ENCODE assay signal across 11 cellular contexts in genomic region chr3:177282028-177282655, GRCh38.
DNase-seq lines count a peak whose midpoint lies in the region; ATAC-seq and TF ChIP-seq lines count a peak whose summit lies in the region.
"Had no signal": no experiment of that assay in that cellular context is flagged by ENCODE, and none has a peak within 500 bp of the region (broad histone marks: within the 10 kb centered on the region; RNA-seq: fewer than 3 reads in every experiment).

No MANE protein-coding gene starts in this region.

- no peaks in the 10 kb centered on the region for H3K9me2 ChIP-seq in SU-DHL-6 (replicated peaks; ENCODE audit: insufficient read depth, low read length)

- intact Hi-C loops in CD4-positive, alpha-beta memory T cell (cut with micrococcal nuclease): no loop called here

- H2AFZ ChIP-seq in SU-DHL-6 (ENCODE audit: low read depth, low read length, severe bottlenecking): peak overlapping the region; percentile 50

- CTCF ChIA-PET in CD4-positive, alpha-beta memory T cell (lab: Charles Lee; ENCODE audit: partially characterized antibody): interaction anchor here (0.6 kb wide), 1 partner anchor 50 kb away, joined by 3 read pairs; no protein-coding TSS in a partner anchor

- H4K20me1 ChIP-seq in SU-DHL-6 (ENCODE audit: low read depth, low read length): no peaks in the 10 kb centered on the region

- H3K27me3 Mint-ChIP-seq in T-helper 1 cell treated with Interleukin-12 subunit alpha and Interleukin-12 subunit beta and Interleukin-4 antibody, amounts not matched to agents 30 μg/mL and 1 μg/mL, for 36 hours (ENCODE audit: low read depth): no peaks in the 10 kb centered on the region
- H3K27me3 Mint-ChIP-seq in stimulated activated naive B cell treated with anti-CD40 and anti-IgM and Interleukin-4, amounts not matched to agents 10 μg/mL and 1 μg/mL and 100 μg/mL, for 72 hours: no peaks in the 10 kb centered on the region
- no peaks in the 10 kb centered on the region for H3K27me3 Mint-ChIP-seq in CD4-positive, alpha-beta memory T cell
- H3K27me3 Mint-ChIP-seq in progenitor cell of endocrine pancreas: no peaks in the 10 kb centered on the region

- H3K4me1 Mint-ChIP-seq in T-helper 1 cell treated with Interleukin-12 subunit alpha and Interleukin-12 subunit beta and Interleukin-4 antibody, amounts not matched to agents 30 μg/mL and 1 μg/mL, for 36 hours (ENCODE audit: low read depth): peaks cover 30% of the 10 kb centered on the region
- H3K4me1 Mint-ChIP-seq in stimulated activated naive B cell treated with anti-CD40 and anti-IgM and Interleukin-4, amounts not matched to agents 10 μg/mL and 1 μg/mL and 100 μg/mL, for 72 hours: peaks cover 28 to 44% of the 10 kb centered on the region in 2 donors
- peaks cover 16 to 34% (median 22%) of the 10 kb centered on the region in 4 donors for H3K4me1 Mint-ChIP-seq in CD4-positive, alpha-beta memory T cell
- peaks cover 10% of the 10 kb centered on the region for H3K4me1 Mint-ChIP-seq in progenitor cell of endocrine pancreas (ENCODE audit: low read depth)

- H3K27me3 ChIP-seq in SU-DHL-6 (ENCODE audit: low read length): no peaks in the 10 kb centered on the region
- no peaks in the 10 kb centered on the region for H3K27me3 ChIP-seq in CD4-positive, alpha-beta memory T cell (ENCODE audit: insufficient read depth, low read length)
- H3K27me3 ChIP-seq: pancreas had no signal

- peaks cover 24% of the 10 kb centered on the region for H3K4me1 ChIP-seq in CD4-positive, alpha-beta memory T cell (ENCODE audit: insufficient read depth, low read length)
- H3K4me1 ChIP-seq: pancreas had no signal

- no peak overlapping the region for H3K4me3 Mint-ChIP-seq in T-helper 1 cell treated with Interleukin-12 subunit alpha and Interleukin-12 subunit beta and Interleukin-4 antibody, amounts not matched to agents 30 μg/mL and 1 μg/mL, for 36 hours
- H3K4me3 Mint-ChIP-seq in stimulated activated naive B cell treated with anti-CD40 and anti-IgM and Interleukin-4, amounts not matched to agents 10 μg/mL and 1 μg/mL and 100 μg/mL, for 72 hours: peak overlapping the region in 1 of 2 donors; percentile 19
- H3K4me3 Mint-ChIP-seq in CD4-positive, alpha-beta memory T cell: no peak overlapping the region
- no peak overlapping the region for H3K4me3 Mint-ChIP-seq in progenitor cell of endocrine pancreas (ENCODE audit: low read depth)

- TF ChIP-seq CTCF in SU-DHL-6 (IDR thresholded peaks at IDR 0.05; ENCODE audit: insufficient read depth, low read length, poor library complexity, severe bottlenecking) (no peak), progenitor cell of endocrine pancreas (IDR thresholded peaks at IDR 0.05; ENCODE audit: unreplicated experiment) (no peak)

- peaks cover 4% of the 10 kb centered on the region for H3K36me3 Mint-ChIP-seq in T-helper 1 cell treated with Interleukin-12 subunit alpha and Interleukin-12 subunit beta and Interleukin-4 antibody, amounts not matched to agents 30 μg/mL and 1 μg/mL, for 36 hours (ENCODE audit: low read depth)
- peaks cover 8 to 13% of the 10 kb centered on the region in 2 donors for H3K36me3 Mint-ChIP-seq in stimulated activated naive B cell treated with anti-CD40 and anti-IgM and Interleukin-4, amounts not matched to agents 10 μg/mL and 1 μg/mL and 100 μg/mL, for 72 hours
- H3K36me3 Mint-ChIP-seq in CD4-positive, alpha-beta memory T cell: no peaks in the 10 kb centered on the region
- H3K36me3 Mint-ChIP-seq in progenitor cell of endocrine pancreas (ENCODE audit: insufficient read depth): no peaks in the 10 kb centered on the region

- no peaks in the 10 kb centered on the region for H3K79me2 ChIP-seq in SU-DHL-6 (ENCODE audit: insufficient read depth, low read length)

- H3K4me2 ChIP-seq in SU-DHL-6 (ENCODE audit: low read depth, low read length, poor library complexity, severe bottlenecking): peak overlapping the region; percentile 55

- POLR2A ChIA-PET in CD4-positive, alpha-beta memory T cell (lab: Charles Lee; ENCODE audit: partially characterized antibody): no interaction called here

- peaks cover 5% of the 10 kb centered on the region for H3K9me3 Mint-ChIP-seq in T-helper 1 cell treated with Interleukin-12 subunit alpha and Interleukin-12 subunit beta and Interleukin-4 antibody, amounts not matched to agents 30 μg/mL and 1 μg/mL, for 36 hours
- H3K9me3 Mint-ChIP-seq in stimulated activated naive B cell treated with anti-CD40 and anti-IgM and Interleukin-4, amounts not matched to agents 10 μg/mL and 1 μg/mL and 100 μg/mL, for 72 hours: peaks cover 4 to 10% of the 10 kb centered on the region in 2 donors
- no peaks in the 10 kb centered on the region for H3K9me3 Mint-ChIP-seq in CD4-positive, alpha-beta memory T cell
- H3K9me3 Mint-ChIP-seq in progenitor cell of endocrine pancreas (ENCODE audit: low read depth): no peaks in the 10 kb centered on the region

- H3K4me3 ChIP-seq in SU-DHL-6 (ENCODE audit: insufficient read depth, low read length, poor library complexity, severe bottlenecking): peak overlapping the region; percentile 28
- no peak overlapping the region for H3K4me3 ChIP-seq in CD4-positive, alpha-beta memory T cell (ENCODE audit: low read length in 2 of 2)
- H3K4me3 ChIP-seq: pancreas had no signal

- DNase-seq in T-helper 1 cell (no peak), NCI-H2081 treated with DMSO at 0.1 percent for 48 hours (lab: John Stamatoyannopoulos, UW) (peak; percentile 99), T-helper 2 cell (no peak), progenitor cell of endocrine pancreas (ENCODE audit: low spot score, unreplicated experiment) (no peak)
- DNase-seq in stimulated activated naive B cell treated with anti-CD40 and anti-IgM and Interleukin-4, amounts not matched to agents 10 μg/mL and 1 μg/mL and 100 μg/mL, for 72 hours: no peak
- DNase-seq in CD4-positive, alpha-beta memory T cell: no peak
- DNase-seq: GDM1, left ventricle myocardium superior, pancreas had no signal

- peak overlapping the region; percentile 45 for H3K27ac Mint-ChIP-seq in T-helper 1 cell treated with Interleukin-12 subunit alpha and Interleukin-12 subunit beta and Interleukin-4 antibody, amounts not matched to agents 30 μg/mL and 1 μg/mL, for 36 hours
- H3K27ac Mint-ChIP-seq in stimulated activated naive B cell treated with anti-CD40 and anti-IgM and Interleukin-4, amounts not matched to agents 10 μg/mL and 1 μg/mL and 100 μg/mL, for 72 hours: peak overlapping the region; percentile 22
- peak overlapping the region in 2 of 7 donors; percentile 65 to 76 for H3K27ac Mint-ChIP-seq in CD4-positive, alpha-beta memory T cell
- H3K27ac Mint-ChIP-seq in progenitor cell of endocrine pancreas: no peak overlapping the region

- H3K27ac ChIP-seq in SU-DHL-6 (ENCODE audit: low read depth, low read length): peak overlapping the region; percentile 83
- H3K27ac ChIP-seq in CD4-positive, alpha-beta memory T cell (ENCODE audit: low read depth, low read length): no peak overlapping the region
- H3K27ac ChIP-seq: pancreas had no signal

- peak overlapping the region; percentile 38 for H3K9ac ChIP-seq in SU-DHL-6 (ENCODE audit: low read length)

- peaks cover 6% of the 10 kb centered on the region; the same call in 1 of the 2 replicates for H3K9me3 ChIP-seq in SU-DHL-6 (ENCODE audit: insufficient read depth, low read length)
- no peaks in the 10 kb centered on the region for H3K9me3 ChIP-seq in CD4-positive, alpha-beta memory T cell (ENCODE audit: control insufficient read depth in 1 of 2, low read length in 2 of 2)
- H3K9me3 ChIP-seq: pancreas had no signal

- peaks cover 32% of the 10 kb centered on the region for H3F3A ChIP-seq in SU-DHL-6 (ENCODE audit: insufficient read depth)

- peak; percentile 21 to 41 for ATAC-seq in stimulated activated naive B cell treated with anti-CD40 and anti-IgM and Interleukin-4, amounts not matched to agents 10 μg/mL and 1 μg/mL and 100 μg/mL, for 72 hours (replicated peaks)

- H3K36me3 ChIP-seq in SU-DHL-6 (ENCODE audit: low read length): no peaks in the 10 kb centered on the region
- no peaks in the 10 kb centered on the region for H3K36me3 ChIP-seq in CD4-positive, alpha-beta memory T cell (ENCODE audit: insufficient read depth, low read length)
- H3K36me3 ChIP-seq: pancreas had no signal
